In genomic region chr11:77822126-77822525, GRCh38 we compare ENCODE assay signal across 8 cellular contexts. TPM values are rescaled to one million over a fixed set of nuclear protein-coding genes. Genes with fewer than 3 reads are reported as not detected.
DNase-seq lines count a peak whose midpoint lies in the region; ATAC-seq, FAIRE-seq and TF ChIP-seq lines count a peak whose summit lies in the region.
"Not testable (repeated sequence)": the region's sequence is repeated elsewhere in the genome, so short reads cannot be mapped to it uniquely, and the experiment has no call there.

No MANE protein-coding gene starts in this region.

- 84% methylated on average over 13 of the region's 13 CpGs for WGBS in A549 (ENCODE audit: missing lambda C conversion rate)
- WGBS in H9 (ENCODE audit: extremely low coverage, insufficient read length, low lambda C conversion rate) = no CpG with 5 or more reads among the region's 13 CpGs
- WGBS in esophagus muscularis mucosa = 61% methylated on average over 13 of the region's 13 CpGs
- WGBS in spleen, 5 donors = 63 to 87% (median 82%) methylated on average over 13 of the region's 13 CpGs

- not testable (repeated sequence) for TF ChIP-seq EP300 in A549 (IDR thresholded peaks at IDR 0.05); esophagus muscularis mucosa (IDR thresholded peaks at IDR 0.05); neural cell (conservative IDR thresholded peaks at IDR 0.05; ENCODE audit: poor library complexity, severe bottlenecking)

- CTCF ChIA-PET in A549 (lab: Yijun Ruan, JAX) = interaction anchor here (0.9 to 1.8 kb wide), 2 partner anchors 8 to 10 kb away, joined by 4 to 5 read pairs; no protein-coding TSS in a partner anchor
- CTCF ChIA-PET in Panc1 (lab: Charles Lee) = not testable (repeated sequence)

- H3K4me2 ChIP-seq in A549 (peak overlapping the region; percentile 71), H9 (ENCODE audit: insufficient read depth, insufficient read length, low read length) (peak overlapping the region; percentile 64), neural cell (ENCODE audit: low read length) (peak overlapping the region; percentile 38)

- not testable (repeated sequence) for H3K9me3 Mint-ChIP-seq in H9, brain

- not testable (repeated sequence) for H3F3A ChIP-seq in neural cell (ENCODE audit: insufficient read depth, low read length, poor library complexity, severe bottlenecking)

- not testable (repeated sequence) for H4K5ac ChIP-seq in H9 (ENCODE audit: insufficient read length, low read depth, low read length)

- H4K91ac ChIP-seq in H9 (ENCODE audit: insufficient read length, low read depth, low read length) = not testable (repeated sequence)

- H3T11ph ChIP-seq in H9 (ENCODE audit: low read length) = not testable (repeated sequence)

- H3K79me1 ChIP-seq in H9 (ENCODE audit: insufficient read depth, low read depth, low read length, poor library complexity, severe bottlenecking) = not testable (repeated sequence)

- H2BK5ac ChIP-seq in H9 (ENCODE audit: insufficient read length, low read length) = not testable (repeated sequence)

- not testable (repeated sequence) for H3K9me2 ChIP-seq in neural cell (ENCODE audit: insufficient read depth, low read length)

- not testable (repeated sequence) for H2BK20ac ChIP-seq in H9 (ENCODE audit: low read depth, low read length, poor library complexity, severe bottlenecking)

- not testable (repeated sequence) for H3K4me3 ChIP-seq in A549
- H3K4me3 ChIP-seq in Panc1 (ENCODE audit: low read depth in 2 of 2, low read length in 2 of 2) (peak overlapping the region; percentile 94), esophagus muscularis mucosa (peak overlapping the region; percentile 87 to 100 (median 98)), iPS-18a (ENCODE audit: low read length) (peak overlapping the region; percentile 77), neural cell (ENCODE audit: low read length) (peak overlapping the region; percentile 92), spleen (peak overlapping the region in 6 of 8 donors; percentile 97 to 100 (median 99))

- not testable (repeated sequence) for H3K56ac ChIP-seq in H9 (ENCODE audit: insufficient read length, low read depth, low read length)

- H3K4me3 Mint-ChIP-seq in H9 (peak overlapping the region; percentile 36 to 71; a peak in 4 of 5 replicates), brain (peak overlapping the region; percentile 30 to 100 (median 99))

- H3K4me1 Mint-ChIP-seq in H9 (peaks cover 8 to 12% of the 10 kb centered on the region in 2 experiments), brain (peaks cover 40% of the 10 kb centered on the region)

- H3K18ac ChIP-seq in H9 (ENCODE audit: insufficient read length, low read depth, low read length) = not testable (repeated sequence)

- H2BK15ac ChIP-seq in H9 (ENCODE audit: low read depth, low read length) = not testable (repeated sequence)

- intact Hi-C loops in Panc1 (cut with micrococcal nuclease; ENCODE audit: unreplicated experiment) = loop anchor here (2.0 to 5.0 kb wide), 2 partner anchors 173 to 225 kb away; partner anchors contain the start of gene INTS4
- intact Hi-C loops in esophagus muscularis mucosa (cut with DNase I) = loop anchor here (10.0 kb wide), 1 partner anchor 173 kb away; the partner anchor contains the start of gene INTS4
- intact Hi-C loops in spleen (cut with DNase I; ENCODE audit: low total_unique reads) = loop anchor here (5.0 kb wide), 1 partner anchor 175 kb away; no protein-coding TSS in a partner anchor

- not testable (repeated sequence) for H3K23ac ChIP-seq in H9 (ENCODE audit: insufficient read length, low read depth, low read length)

- not testable (repeated sequence) for H3K9me3 ChIP-seq in A549; H9 (ENCODE audit: control insufficient read depth, low read depth, low read length); Panc1 (ENCODE audit: control insufficient read depth, insufficient read depth, low read depth, low read length); esophagus muscularis mucosa; iPS-18a (ENCODE audit: control insufficient read depth, low read depth, low read length); neural cell (ENCODE audit: low read length); spleen

- H3K27me3 Mint-ChIP-seq in H9 (ENCODE audit: low read depth) = not testable (repeated sequence)
- peaks cover 10% of the 10 kb centered on the region for H3K27me3 Mint-ChIP-seq in brain

- TF ChIP-seq CTCF in A549 (IDR thresholded peaks at IDR 0.05); H9 (conservative IDR thresholded peaks at IDR 0.05); Panc1 (IDR thresholded peaks at IDR 0.05); brain (conservative IDR thresholded peaks at IDR 0.05); esophagus muscularis mucosa (IDR thresholded peaks at IDR 0.05); neural cell (IDR thresholded peaks at IDR 0.05; ENCODE audit: poor library complexity, severe bottlenecking); spleen (IDR thresholded peaks at IDR 0.05 in 8 of 11, conservative IDR thresholded peaks at IDR 0.05 in 3 of 11): not testable (repeated sequence)

- H2AK5ac ChIP-seq in H9 (ENCODE audit: insufficient read length, low read length) = not testable (repeated sequence)

- not testable (repeated sequence) for H3K27me3 ChIP-seq in H9 (ENCODE audit: insufficient read depth, low read length); Panc1 (ENCODE audit: control insufficient read depth, insufficient read depth, low read length); esophagus muscularis mucosa; iPS-18a (ENCODE audit: control insufficient read depth, insufficient read depth, low read length); neural cell (ENCODE audit: insufficient read depth, low read depth, low read length); spleen (replicated peaks in 1 of 7)

- not testable (repeated sequence) for H3K27ac Mint-ChIP-seq in H9
- peak overlapping the region in 1 of 5 experiments; percentile 96 for H3K27ac Mint-ChIP-seq in brain

- H4K20me1 ChIP-seq in H9 (ENCODE audit: control insufficient read depth, insufficient read depth, insufficient read length); neural cell (ENCODE audit: insufficient read depth): not testable (repeated sequence)

- H3K4me1 ChIP-seq in A549 (peaks cover 28% of the 10 kb centered on the region; the same call in 2 of the 3 replicates), Panc1 (ENCODE audit: control insufficient read depth, insufficient read depth, low read length) (peaks cover 20% of the 10 kb centered on the region), esophagus muscularis mucosa (peaks cover 44 to 60% (median 55%) of the 10 kb centered on the region in 4 donors), spleen (peaks cover 14 to 57% (median 41%) of the 10 kb centered on the region in 6 donors)
- H3K4me1 ChIP-seq in H9 (ENCODE audit: insufficient read depth, low read length); iPS-18a (ENCODE audit: control insufficient read depth, low read depth, low read length): not testable (repeated sequence)

- H3K23me2 ChIP-seq in H9 (ENCODE audit: insufficient read length, low read depth, low read length, poor library complexity, severe bottlenecking) = not testable (repeated sequence)

- not testable (repeated sequence) for H2BK120ac ChIP-seq in H9 (ENCODE audit: low read depth, low read length, poor library complexity, severe bottlenecking)

- DNase-seq in A549 (ENCODE audit: low read depth in 1 of 2, low spot score in 1 of 2); H9; Panc1 (ENCODE audit: low read depth, low spot score); esophagus muscularis mucosa (ENCODE audit: extremely low spot score); spleen: not testable (repeated sequence)

- POLR2A ChIA-PET in A549 (lab: Yijun Ruan, JAX) = interaction anchor here (1.5 kb wide), 1 partner anchor 173 kb away, joined by 5 read pairs; the partner anchor contains the start of gene INTS4
- POLR2A ChIA-PET in Panc1 (lab: Charles Lee) = not testable (repeated sequence)

- BruUV-seq in Panc1 (replicated peaks; lab: Mats Ljungman, UMichigan) = not testable (repeated sequence)

- H3K4ac ChIP-seq in H9 (ENCODE audit: low read depth, low read length) = not testable (repeated sequence)

- not testable (repeated sequence) for H2BK12ac ChIP-seq in H9 (ENCODE audit: insufficient read length, low read depth, low read length)

- not testable (repeated sequence) for FAIRE-seq in A549 (lab: Jason Lieb, UNC)

- H3K36me3 ChIP-seq in Panc1 (ENCODE audit: control insufficient read depth, insufficient read depth, low read length); esophagus muscularis mucosa; iPS-18a (ENCODE audit: control insufficient read depth, low read depth, low read length); neural cell (ENCODE audit: insufficient read depth, low read length); spleen: not testable (repeated sequence)

- H3K27ac ChIP-seq in A549; H9 (ENCODE audit: insufficient read length, low read depth, low read length); iPS-18a (ENCODE audit: low read length); neural cell (ENCODE audit: low read length); spleen: not testable (repeated sequence)
- H3K27ac ChIP-seq in Panc1 (ENCODE audit: low read length) (peak overlapping the region; percentile 61), esophagus muscularis mucosa (replicated peaks in 1 of 4) (peak overlapping the region; percentile 86 to 99 (median 96))

- H3K79me2 ChIP-seq in H9 (ENCODE audit: insufficient read depth, low read length) (peaks cover 11% of the 10 kb centered on the region), neural cell (replicated peaks; ENCODE audit: insufficient read depth, low read length) (peaks cover 18% of the 10 kb centered on the region)

- H2AFZ ChIP-seq in H9 (ENCODE audit: low read length); neural cell (ENCODE audit: low read depth, low read length): not testable (repeated sequence)

- TF ChIP-seq POLR2A in A549 (IDR thresholded peaks at IDR 0.05; ENCODE audit: low read length); esophagus muscularis mucosa (IDR thresholded peaks at IDR 0.05; ENCODE audit: low read depth); spleen (IDR thresholded peaks at IDR 0.05): not testable (repeated sequence)

- TF ChIP-seq RAD21 in A549 (conservative IDR thresholded peaks at IDR 0.05 in 1 of 2, IDR thresholded peaks at IDR 0.05 in 1 of 2); neural cell (conservative IDR thresholded peaks at IDR 0.05): not testable (repeated sequence)

- ATAC-seq in A549, Panc1: not testable (repeated sequence)

- H3K36me3 Mint-ChIP-seq in H9 (ENCODE audit: insufficient read depth in 1 of 3, low read depth in 3 of 3) = not testable (repeated sequence)
- H3K36me3 Mint-ChIP-seq in brain = peaks cover 17% of the 10 kb centered on the region

- in situ Hi-C loops in Panc1 (cut with HindIII; ENCODE audit: low pct_unique_long_range_greater_than_20kb, low sequenced_read_pairs) = not testable (repeated sequence)

- H3K14ac ChIP-seq in H9 (ENCODE audit: insufficient read depth, low read length) = not testable (repeated sequence)

- not testable (repeated sequence) for H4K8ac ChIP-seq in H9 (replicated peaks; ENCODE audit: insufficient read length, low read depth, low read length)

- not testable (repeated sequence) for H3K9ac ChIP-seq in H9 (ENCODE audit: extremely low read depth, insufficient read length, low read length); iPS-18a (ENCODE audit: low read length); neural cell (ENCODE audit: low read length)

RNA-seq across cellular contexts. Expression of gene AAMDC, which starts 1.2 kb away (rescaled TPM):
- polyA plus RNA-seq in A549 (2011; rRNA removed) (17.7 and 25.4 TPM in 2 replicates), A549 (2017; fragmentation: RNase III; extraction: RNeasy Plus Mini Kit Qiagen cat#74134 plus additional on column Dnase treatment) (31.3 to 41.8 TPM (median 36.5 TPM) in 3 replicates), brain (ENCODE audit: insufficient read depth, low read depth, low replicate concordance) (72.9 TPM), neural cell (3.8 and 9.7 TPM in 2 replicates), spleen (10 to 100 TPM; 22.2 to 37.2 (median 28.0) TPM)
- 13.7 and 17.1 TPM in 2 replicates for polyA plus RNA-seq in A549 (2012; cell fraction: cytosol; rRNA removed)
- 2.9 and 6.0 TPM in 2 replicates for polyA plus RNA-seq in A549 (2012; cell fraction: nucleus; rRNA removed)
- polyA minus RNA-seq in A549 (2011; rRNA and poly(A)+ RNA removed) = 2.2 and 3.8 TPM in 2 replicates
- total RNA-seq in H9 (2021) (20.7 and 22.3 TPM in 2 replicates), Panc1 (2021; ENCODE audit: unreplicated experiment) (52.7 TPM), esophagus muscularis mucosa (10 to 100 TPM; 39.0 to 73.7 (median 68.0) TPM), spleen (10 to 100 TPM in 6 of 7 donors, 1 to 10 TPM in 1; 9.5 to 23.7 (median 21.4) TPM)
- 88.2 TPM for polyA plus RNA-seq in Panc1 (2012; ENCODE audit: insufficient read length)
- 3.7 and 5.2 TPM in 2 replicates for polyA minus RNA-seq in neural cell

RNA-seq across cellular contexts. Expression of gene RSF1, which starts 1.6 kb away (rescaled TPM):
- polyA plus RNA-seq in A549 (2011; rRNA removed) (29.6 TPM in 2 replicates), A549 (2017; fragmentation: RNase III; extraction: RNeasy Plus Mini Kit Qiagen cat#74134 plus additional on column Dnase treatment) (15.4 to 18.8 TPM (median 17.6 TPM) in 3 replicates), brain (ENCODE audit: insufficient read depth, low read depth, low replicate concordance) (23.8 TPM), neural cell (19.1 and 23.4 TPM in 2 replicates), spleen (1 to 10 TPM; 6.1 to 8.7 (median 6.7) TPM)
- polyA plus RNA-seq in A549 (2012; cell fraction: cytosol; rRNA removed) = 5.5 and 8.3 TPM in 2 replicates
- 5.0 and 7.4 TPM in 2 replicates for polyA plus RNA-seq in A549 (2012; cell fraction: nucleus; rRNA removed)
- polyA minus RNA-seq in A549 (2011; rRNA and poly(A)+ RNA removed) = 23.6 and 26.3 TPM in 2 replicates
- total RNA-seq in H9 (2021) (69.6 and 82.6 TPM in 2 replicates), Panc1 (2021; ENCODE audit: unreplicated experiment) (83.0 TPM), esophagus muscularis mucosa (10 to 100 TPM; 70.3 to 96.3 (median 73.1) TPM), spleen (10 to 100 TPM; 64.4 to 82.1 (median 66.9) TPM)
- polyA plus RNA-seq in Panc1 (2012; ENCODE audit: insufficient read length) = 41.6 TPM
- 155 and 193 TPM in 2 replicates for polyA minus RNA-seq in neural cell
